Comparison of ENCODE assay signal across 19 cellular contexts in genomic region chr2:72851333-72851732, GRCh38.
"Had no signal": no experiment of that assay in that cellular context is flagged by ENCODE, and none has a peak within 500 bp of the region (broad histone marks: within the 10 kb centered on the region; RNA-seq: fewer than 3 reads in every experiment).

No MANE protein-coding gene starts in this region.

- H3K4me1 ChIP-seq: esophagus muscularis mucosa, gastrocnemius medialis, right atrium auricular region, tibial artery, upper lobe of right lung, vagina had no signal

- H3K4me3 ChIP-seq: dorsolateral prefrontal cortex, esophagus muscularis mucosa, gastrocnemius medialis, right atrium auricular region, smooth muscle cell, tibial artery, upper lobe of right lung, vagina had no signal

- H3K9me3 Mint-ChIP-seq: mesothelial cell of epicardium; natural killer cell; neural crest cell; stimulated activated memory B cell treated with anti-CD40 and anti-IgM and Interleukin-4, amounts not matched to agents 10 μg/mL and 1 μg/mL and 100 μg/mL, for 72 hours; stimulated activated naive CD8-positive, alpha-beta T cell treated with anti-CD3 and anti-CD28 coated beads, Interleukin-15, Interleukin-2, amounts not matched to agents 100 ng/mL and 50 ng/mL, for 24 hours had no signal

- H3K4me3 Mint-ChIP-seq: mesothelial cell of epicardium; natural killer cell; neural crest cell; stimulated activated memory B cell treated with anti-CD40 and anti-IgM and Interleukin-4, amounts not matched to agents 10 μg/mL and 1 μg/mL and 100 μg/mL, for 72 hours; stimulated activated naive CD8-positive, alpha-beta T cell treated with anti-CD3 and anti-CD28 coated beads, Interleukin-15, Interleukin-2, amounts not matched to agents 100 ng/mL and 50 ng/mL, for 24 hours had no signal

- H3K4me1 Mint-ChIP-seq: natural killer cell; neural crest cell; stimulated activated memory B cell treated with anti-CD40 and anti-IgM and Interleukin-4, amounts not matched to agents 10 μg/mL and 1 μg/mL and 100 μg/mL, for 72 hours had no signal

- ATAC-seq: gastrocnemius medialis; natural killer cell; stimulated activated memory B cell treated with anti-CD40 and anti-IgM and Interleukin-4, amounts not matched to agents 10 μg/mL and 1 μg/mL and 100 μg/mL, for 72 hours had no signal

- H3K36me3 Mint-ChIP-seq: mesothelial cell of epicardium; natural killer cell; stimulated activated memory B cell treated with anti-CD40 and anti-IgM and Interleukin-4, amounts not matched to agents 10 μg/mL and 1 μg/mL and 100 μg/mL, for 72 hours had no signal

- H3K9me3 ChIP-seq: esophagus muscularis mucosa, gastrocnemius medialis, right atrium auricular region, tibial artery, upper lobe of right lung, vagina had no signal

- H3K27ac ChIP-seq: dorsolateral prefrontal cortex, epithelial cell of prostate, esophagus muscularis mucosa, gastrocnemius medialis, right atrium auricular region, tibial artery, upper lobe of right lung, vagina had no signal

- H3K4me2 ChIP-seq: smooth muscle cell had no signal

- H3K36me3 ChIP-seq: esophagus muscularis mucosa, gastrocnemius medialis, right atrium auricular region, tibial artery, upper lobe of right lung, vagina had no signal

- H3K27me3 ChIP-seq: right atrium auricular region, vagina had no signal

- DNase-seq: cortex of kidney; dorsolateral prefrontal cortex; effector memory CD4-positive, alpha-beta T cell; gastrocnemius medialis; glutamatergic neuron; kidney glomerular epithelial cell; natural killer cell; stimulated activated CD4-positive, alpha-beta T cell treated with anti-CD3 and anti-CD28 coated beads, Interleukin-4, amount 100 ng/mL, for 24 hours; tibial artery; upper lobe of right lung had no signal

- H3K27ac Mint-ChIP-seq: mesothelial cell of epicardium; natural killer cell; stimulated activated memory B cell treated with anti-CD40 and anti-IgM and Interleukin-4, amounts not matched to agents 10 μg/mL and 1 μg/mL and 100 μg/mL, for 72 hours; stimulated activated naive CD8-positive, alpha-beta T cell treated with anti-CD3 and anti-CD28 coated beads, Interleukin-15, Interleukin-2, amounts not matched to agents 100 ng/mL and 50 ng/mL, for 24 hours had no signal
